In the genomic region with DNA sequence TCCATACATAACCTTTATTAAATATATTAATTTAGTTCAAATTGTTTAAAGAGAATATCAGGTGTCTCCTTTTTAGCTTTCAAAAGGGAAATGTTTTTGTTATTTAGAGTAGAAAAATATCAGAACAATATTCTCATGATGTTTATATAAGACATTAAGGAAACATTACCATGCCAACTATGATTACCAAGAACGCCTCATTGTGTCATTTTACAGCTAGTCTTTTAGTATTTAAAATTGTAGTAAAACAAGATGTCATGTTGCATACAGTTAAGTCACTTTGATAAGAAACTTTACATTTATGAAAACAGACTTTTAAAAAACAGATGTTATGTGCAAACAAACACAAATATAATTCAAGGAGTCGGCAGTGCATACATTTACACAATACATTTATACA, we compare ENCODE assay signal across 34 cellular contexts. TPM values are rescaled to one million over a fixed set of nuclear protein-coding genes. Genes with fewer than 3 reads are reported as not detected.
"Had no signal": no experiment of that assay in that cellular context is flagged by ENCODE, and none has a peak within 500 bp of the region (broad histone marks: within the 10 kb centered on the region; RNA-seq: fewer than 3 reads in every experiment).

No MANE protein-coding gene starts in this region.

- H3K4me1 Mint-ChIP-seq: stimulated activated effector memory CD8-positive, alpha-beta T cell treated with anti-CD3 and anti-CD28 coated beads, Interleukin-12 subunit alpha, Interleukin-12 subunit beta, amount 100 ng/mL, for 72 hours had no signal

- ATAC-seq: activated CD4-positive, CD25-positive, alpha-beta regulatory T cell treated with anti-CD3 and anti-CD28 coated beads, Interleukin-2, amount 50 U/mL, for 24 hours; left lung; psoas muscle; stimulated activated effector memory CD8-positive, alpha-beta T cell treated with anti-CD3 and anti-CD28 coated beads, Interleukin-12 subunit alpha, Interleukin-12 subunit beta, amount 100 ng/mL, for 72 hours; T-helper 17 cell had no signal

- H3K27ac Mint-ChIP-seq: activated CD4-positive, alpha-beta memory T cell treated with anti-CD3 and anti-CD28 coated beads for 36 hours; activated CD4-positive, alpha-beta T cell treated with anti-CD3 and anti-CD28 coated beads, Interleukin-2, amount 10 ng/mL, durations not matched to agents 24 days and 14 days; activated naive CD4-positive, alpha-beta T cell treated with anti-CD3 and anti-CD28 coated beads for 36 hours; activated naive CD8-positive, alpha-beta T cell treated with anti-CD3 and anti-CD28 coated beads for 36 hours; activated T-helper 1 cell treated with anti-CD3 and anti-CD28 coated beads, Interleukin-12 subunit alpha, Interleukin-12 subunit beta, Interleukin-2, Interleukin-4 antibody, amounts not matched to agents 30 ng/mL and 10 ng/mL and 1 ng/mL, durations not matched to agents 14 hours and 24 hours and 36 hours; dendritic cell treated with granulocyte-macrophage colony-stimulating factor and Interleukin-4, amounts not matched to agents 40 ng/mL and 50 ng/mL, for 4 days; stimulated activated effector memory CD8-positive, alpha-beta T cell treated with anti-CD3 and anti-CD28 coated beads, Interleukin-12 subunit alpha, Interleukin-12 subunit beta, amount 100 ng/mL, for 72 hours; stimulated activated naive CD8-positive, alpha-beta T cell treated with anti-CD3 and anti-CD28 coated beads, Interleukin-15, Interleukin-2, amounts not matched to agents 100 ng/mL and 50 ng/mL, for 24 hours; T-helper 17 cell had no signal

- H3K4me1 ChIP-seq: parathyroid adenoma, psoas muscle, uterus had no signal

- H3K9me3 ChIP-seq: left lung, psoas muscle, sigmoid colon, SK-N-SH, uterus had no signal

- H3K27ac ChIP-seq: brain microvascular endothelial cell, parathyroid adenoma, psoas muscle, WERI-Rb-1 had no signal

- H3K9me3 Mint-ChIP-seq: activated CD4-positive, alpha-beta memory T cell treated with anti-CD3 and anti-CD28 coated beads for 36 hours; activated CD4-positive, alpha-beta T cell treated with anti-CD3 and anti-CD28 coated beads, Interleukin-2, amount 10 ng/mL, durations not matched to agents 24 days and 14 days; activated naive CD4-positive, alpha-beta T cell treated with anti-CD3 and anti-CD28 coated beads for 36 hours; activated naive CD8-positive, alpha-beta T cell treated with anti-CD3 and anti-CD28 coated beads for 36 hours; activated T-helper 1 cell treated with anti-CD3 and anti-CD28 coated beads, Interleukin-12 subunit alpha, Interleukin-12 subunit beta, Interleukin-2, Interleukin-4 antibody, amounts not matched to agents 30 ng/mL and 10 ng/mL and 1 ng/mL, durations not matched to agents 14 hours and 24 hours and 36 hours; dendritic cell treated with granulocyte-macrophage colony-stimulating factor and Interleukin-4, amounts not matched to agents 40 ng/mL and 50 ng/mL, for 4 days; stimulated activated effector memory CD8-positive, alpha-beta T cell treated with anti-CD3 and anti-CD28 coated beads, Interleukin-12 subunit alpha, Interleukin-12 subunit beta, amount 100 ng/mL, for 72 hours; stimulated activated naive CD8-positive, alpha-beta T cell treated with anti-CD3 and anti-CD28 coated beads, Interleukin-15, Interleukin-2, amounts not matched to agents 100 ng/mL and 50 ng/mL, for 24 hours had no signal

- H3K36me3 Mint-ChIP-seq: activated CD4-positive, alpha-beta memory T cell treated with anti-CD3 and anti-CD28 coated beads for 36 hours; activated naive CD8-positive, alpha-beta T cell treated with anti-CD3 and anti-CD28 coated beads for 36 hours; stimulated activated effector memory CD8-positive, alpha-beta T cell treated with anti-CD3 and anti-CD28 coated beads, Interleukin-12 subunit alpha, Interleukin-12 subunit beta, amount 100 ng/mL, for 72 hours had no signal

- H3K4me3 Mint-ChIP-seq: activated CD4-positive, alpha-beta memory T cell treated with anti-CD3 and anti-CD28 coated beads for 36 hours; activated CD4-positive, alpha-beta T cell treated with anti-CD3 and anti-CD28 coated beads, Interleukin-2, amount 10 ng/mL, durations not matched to agents 24 days and 14 days; activated naive CD4-positive, alpha-beta T cell treated with anti-CD3 and anti-CD28 coated beads for 36 hours; activated naive CD8-positive, alpha-beta T cell treated with anti-CD3 and anti-CD28 coated beads for 36 hours; activated T-helper 1 cell treated with anti-CD3 and anti-CD28 coated beads, Interleukin-12 subunit alpha, Interleukin-12 subunit beta, Interleukin-2, Interleukin-4 antibody, amounts not matched to agents 30 ng/mL and 10 ng/mL and 1 ng/mL, durations not matched to agents 14 hours and 24 hours and 36 hours; dendritic cell treated with granulocyte-macrophage colony-stimulating factor and Interleukin-4, amounts not matched to agents 40 ng/mL and 50 ng/mL, for 4 days; stimulated activated effector memory CD8-positive, alpha-beta T cell treated with anti-CD3 and anti-CD28 coated beads, Interleukin-12 subunit alpha, Interleukin-12 subunit beta, amount 100 ng/mL, for 72 hours; stimulated activated naive CD8-positive, alpha-beta T cell treated with anti-CD3 and anti-CD28 coated beads, Interleukin-15, Interleukin-2, amounts not matched to agents 100 ng/mL and 50 ng/mL, for 24 hours; T-helper 17 cell had no signal

- H3K27me3 ChIP-seq: brain microvascular endothelial cell, sigmoid colon, uterus had no signal

- H3K36me3 ChIP-seq: left lung, sigmoid colon, uterus, WERI-Rb-1 had no signal

- H3K4me3 ChIP-seq: psoas muscle, sigmoid colon, uterus had no signal

- DNase-seq: activated CD4-positive, alpha-beta memory T cell treated with anti-CD3 and anti-CD28 coated beads for 36 hours; activated CD4-positive, alpha-beta T cell treated with anti-CD3 and anti-CD28 coated beads, Interleukin-2, amount 10 ng/mL, durations not matched to agents 24 days and 14 days; activated CD8-positive, alpha-beta memory T cell treated with anti-CD3 and anti-CD28 coated beads, Interleukin-2, amount 50 U/mL, for 4 hours; activated effector memory CD4-positive, alpha-beta T cell treated with anti-CD3 and anti-CD28 coated beads, Interleukin-2, amount 50 U/mL, for 16 hours; activated naive CD4-positive, alpha-beta T cell treated with anti-CD3 and anti-CD28 coated beads for 36 hours; activated naive CD8-positive, alpha-beta T cell treated with anti-CD3 and anti-CD28 coated beads for 36 hours; activated T-cell treated with anti-CD3 and anti-CD28 coated beads, Interleukin-2, amount 50 U/mL, for 1 hour; brain microvascular endothelial cell; central memory CD4-positive, alpha-beta T cell; effector CD8-positive, alpha-beta T cell; foreskin melanocyte; left lung; mammary epithelial cell; psoas muscle; sigmoid colon; SK-N-SH; small intestine; stimulated activated CD4-positive, alpha-beta T cell treated with anti-CD3 and anti-CD28 coated beads, Interleukin-4, amount 100 ng/mL, for 24 hours; substantia nigra; SW 1271; T-helper 17 cell; T1000; trophoblast cell; uterus; WERI-Rb-1 had no signal

- FAIRE-seq: astrocyte, small intestine had no signal

RNA-seq across cellular contexts. Expression of a gene that starts 4.4 kb away (rescaled TPM):
- total RNA-seq: activated CD4-positive, alpha-beta memory T cell treated with anti-CD3 and anti-CD28 coated beads for 36 hours; activated CD4-positive, alpha-beta T cell treated with anti-CD3 and anti-CD28 coated beads, Interleukin-2, amount 10 ng/mL, durations not matched to agents 24 days and 14 days; activated CD8-positive, alpha-beta memory T cell treated with anti-CD3 and anti-CD28 coated beads for 36 hours; activated naive CD4-positive, alpha-beta T cell treated with anti-CD3 and anti-CD28 coated beads for 36 hours; activated naive CD8-positive, alpha-beta T cell treated with anti-CD3 and anti-CD28 coated beads for 36 hours; activated T-helper 1 cell treated with anti-CD3 and anti-CD28 coated beads, Interleukin-12 subunit alpha, Interleukin-12 subunit beta, Interleukin-2, Interleukin-4 antibody, amounts not matched to agents 30 ng/mL and 10 ng/mL and 1 ng/mL, durations not matched to agents 14 hours and 24 hours and 36 hours had no signal
- polyA plus RNA-seq: neural cell had no signal
